In genomic region chr7:128168667-128169210, GRCh38 we compare ENCODE assay signal across 8 cellular contexts.
DNase-seq lines count a peak whose midpoint lies in the region; ATAC-seq and TF ChIP-seq lines count a peak whose summit lies in the region.

No MANE protein-coding gene starts in this region.

- H3K27ac Mint-ChIP-seq in T-helper 1 cell treated with Interleukin-12 subunit alpha and Interleukin-12 subunit beta and Interleukin-4 antibody, amounts not matched to agents 30 μg/mL and 1 μg/mL, for 36 hours, result no peak overlapping the region
- no peak overlapping the region for H3K27ac Mint-ChIP-seq in WTC11

- no peaks in the 10 kb centered on the region for H3K9me3 Mint-ChIP-seq in T-helper 1 cell treated with Interleukin-12 subunit alpha and Interleukin-12 subunit beta and Interleukin-4 antibody, amounts not matched to agents 30 μg/mL and 1 μg/mL, for 36 hours
- no peaks in the 10 kb centered on the region for H3K9me3 Mint-ChIP-seq in WTC11

- H3K27me3 Mint-ChIP-seq in T-helper 1 cell treated with Interleukin-12 subunit alpha and Interleukin-12 subunit beta and Interleukin-4 antibody, amounts not matched to agents 30 μg/mL and 1 μg/mL, for 36 hours (ENCODE audit: low read depth), result peaks cover 49% of the 10 kb centered on the region
- H3K27me3 Mint-ChIP-seq in WTC11 (ENCODE audit: low read depth), result peaks cover 85% of the 10 kb centered on the region

- CTCF ChIA-PET in WTC11 (lab: Charles Lee), result interaction anchor here (1.1 to 10.3 kb wide), 7 partner anchors 9 to 540 kb away, joined by 3 to 112 read pairs (median 5); no protein-coding TSS in a partner anchor

- intact Hi-C loops in left cardiac atrium (cut with DNase I), result no loop called here

- TF ChIP-seq CTCF in WTC11 (IDR thresholded peaks at IDR 0.05), result no peak

- DNase-seq in T-helper 1 cell (no peak), WTC11 (ENCODE audit: low spot score) (peak; percentile 95), left cardiac atrium (peak; percentile 37), retina (peak; percentile 81), GDM1 (lab: John Stamatoyannopoulos, UW) (no peak)

- peaks cover 7% of the 10 kb centered on the region for H3K4me1 Mint-ChIP-seq in T-helper 1 cell treated with Interleukin-12 subunit alpha and Interleukin-12 subunit beta and Interleukin-4 antibody, amounts not matched to agents 30 μg/mL and 1 μg/mL, for 36 hours (ENCODE audit: low read depth)
- H3K4me1 Mint-ChIP-seq in WTC11, result peaks cover 30% of the 10 kb centered on the region

- POLR2A ChIA-PET in WTC11 (lab: Charles Lee), result interaction anchor here (0.9 kb wide), 1 partner anchor 23 kb away, joined by 3 read pairs; no protein-coding TSS in a partner anchor

- ATAC-seq in WTC11 (peak; percentile 67), left cardiac atrium (peak; percentile 33 to 63), HG02798 (IDR thresholded peaks at IDR 0.05; ENCODE audit: poor library complexity, unreplicated experiment) (no peak), HG03378 (IDR thresholded peaks at IDR 0.05; ENCODE audit: unreplicated experiment) (no peak)

- H3K4me3 Mint-ChIP-seq in T-helper 1 cell treated with Interleukin-12 subunit alpha and Interleukin-12 subunit beta and Interleukin-4 antibody, amounts not matched to agents 30 μg/mL and 1 μg/mL, for 36 hours, result peak overlapping the region; percentile 21
- peak overlapping the region; percentile 75 for H3K4me3 Mint-ChIP-seq in WTC11

- peaks cover 4% of the 10 kb centered on the region for H3K36me3 Mint-ChIP-seq in T-helper 1 cell treated with Interleukin-12 subunit alpha and Interleukin-12 subunit beta and Interleukin-4 antibody, amounts not matched to agents 30 μg/mL and 1 μg/mL, for 36 hours (ENCODE audit: low read depth)
- H3K36me3 Mint-ChIP-seq in WTC11, result no peaks in the 10 kb centered on the region

TF ChIP-seq in WTC11, 78 proteins besides CTCF, POLR2A, EP300 and RAD21 (continues in another document):
- TF ChIP-seq PRDM15 (CRISPR knock-in tag; IDR thresholded peaks at IDR 0.05), result peak; percentile 6; the same call in 1 of the 2 replicates
- TF ChIP-seq FOXP1 (CRISPR knock-in tag; IDR thresholded peaks at IDR 0.05; ENCODE audit: borderline replicate concordance), result peak; percentile 75; the same call in 1 of the 2 replicates
- 0 out of 2 replicates have a peak, but pooled peaks have one; percentile 54 for TF ChIP-seq RELA (CRISPR knock-in tag; IDR thresholded peaks at IDR 0.05; ENCODE audit: borderline replicate concordance)
- TF ChIP-seq MXD4 (CRISPR knock-in tag; IDR thresholded peaks at IDR 0.05; ENCODE audit: borderline replicate concordance), result no peak
- no peak; the same call in 1 of the 2 replicates for TF ChIP-seq NFE2L1 (CRISPR knock-in tag; IDR thresholded peaks at IDR 0.05)
- no peak for TF ChIP-seq USF2 (CRISPR knock-in tag; IDR thresholded peaks at IDR 0.05)
- no peak for TF ChIP-seq ATF6 (CRISPR knock-in tag; IDR thresholded peaks at IDR 0.05)
- no peak; the same call in 1 of the 2 replicates for TF ChIP-seq E2F5 (CRISPR knock-in tag; IDR thresholded peaks at IDR 0.05)
- TF ChIP-seq HMGXB4 (CRISPR knock-in tag; IDR thresholded peaks at IDR 0.05), result no peak
- no peak; the same call in 1 of the 2 replicates for TF ChIP-seq ZSCAN18 (CRISPR knock-in tag; IDR thresholded peaks at IDR 0.05)
- no peak for TF ChIP-seq ZNF121 (CRISPR knock-in tag; IDR thresholded peaks at IDR 0.05)
- no peak for TF ChIP-seq GRHL2 (CRISPR knock-in tag; IDR thresholded peaks at IDR 0.05; ENCODE audit: insufficient replicate concordance, severe bottlenecking)
- no peak for TF ChIP-seq GABPB1 (CRISPR knock-in tag; IDR thresholded peaks at IDR 0.05)

Comparison
In these comparisons a context has a peak if more than half of its experiments do, and no peak if none do; other contexts are left out.
1. DNase-seq: peak in WTC11 (single experiment), left cardiac atrium (single experiment) and retina (single experiment); none in T-helper 1 cell (0 of 5) and GDM1 (single experiment).
2. ATAC-seq: peak in WTC11 (single experiment) and left cardiac atrium (2 of 2); none in HG02798 (single experiment) and HG03378 (single experiment).